9 cellular contexts compared by ENCODE assay signal in genomic region chr2:199384043-199384442, GRCh38.
"Had no signal": no experiment of that assay in that cellular context is flagged by ENCODE, and none has a peak within 500 bp of the region (broad histone marks: within the 10 kb centered on the region; RNA-seq: fewer than 3 reads in every experiment).

No MANE protein-coding gene starts in this region.

- FAIRE-seq: H1, H54, HepG2 had no signal

- H3K4me1 Mint-ChIP-seq: IgD-negative memory B cell had no signal

- H3K4me3 Mint-ChIP-seq: GM23338, H9, IgD-negative memory B cell had no signal

- H3K27ac Mint-ChIP-seq: GM23338, H9, IgD-negative memory B cell had no signal

- ATAC-seq: GM23338, HepG2 had no signal

- DNase-seq: H9, HCEC 1CT, KBM-7 had no signal

- H3K36me3 Mint-ChIP-seq: IgD-negative memory B cell had no signal

- H3K9me3 Mint-ChIP-seq: GM23338, H9, IgD-negative memory B cell had no signal

- H3K4me3 ChIP-seq: GM23338 had no signal

- H3K27ac ChIP-seq: HL-60 had no signal
